Comparison of ENCODE assay signal across 17 cellular contexts in the genomic region with DNA sequence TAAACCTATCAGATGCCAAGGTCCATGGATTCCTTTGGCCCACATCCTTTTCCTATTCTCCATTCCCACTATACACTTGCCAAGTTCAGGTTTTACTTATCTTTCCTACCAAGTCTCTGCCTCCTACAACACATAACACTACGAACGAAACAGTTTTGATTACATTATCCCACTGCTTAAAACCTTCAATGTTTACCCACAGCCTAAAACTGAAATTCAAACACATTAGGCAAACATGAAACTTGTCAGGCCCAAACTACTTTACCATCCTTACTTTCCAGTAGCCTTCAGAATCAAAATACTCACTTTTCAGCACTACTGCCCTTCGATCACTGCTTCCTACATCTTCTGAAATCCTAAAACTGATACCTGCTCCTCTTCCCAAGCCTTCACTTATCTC. TPM values are rescaled to one million over a fixed set of nuclear protein-coding genes. Genes with fewer than 3 reads are reported as not detected.
A peak's percentile ranks its signal among the peaks of the same experiment; 100 is the strongest.
DNase-seq lines count a peak whose midpoint lies in the region; ATAC-seq and TF ChIP-seq lines count a peak whose summit lies in the region.
"Had no signal": no experiment of that assay in that cellular context is flagged by ENCODE, and none has a peak within 500 bp of the region (broad histone marks: within the 10 kb centered on the region; RNA-seq: fewer than 3 reads in every experiment).

No MANE protein-coding gene starts in this region.

- H3K79me1 ChIP-seq in trophoblast cell (ENCODE audit: low read length), result peaks cover 10% of the 10 kb centered on the region

- peaks cover 67% of the 10 kb centered on the region for H3K4me1 ChIP-seq in DOHH2 (ENCODE audit: control insufficient read depth, low read length)
- H3K4me1 ChIP-seq in endodermal cell (ENCODE audit: control insufficient read depth, insufficient read depth, low read length), result peaks cover 5% of the 10 kb centered on the region
- H3K4me1 ChIP-seq in trophoblast cell (ENCODE audit: control insufficient read depth in 1 of 2, insufficient read depth in 2 of 2, low read length in 2 of 2), result peaks cover 0 to 8% of the 10 kb centered on the region in 2 experiments
- peaks cover 3 to 73% (median 51%) of the 10 kb centered on the region in 4 donors for H3K4me1 ChIP-seq in sigmoid colon

- H3K14ac ChIP-seq in trophoblast cell (ENCODE audit: low read length), result no peak overlapping the region

- H3K36me3 ChIP-seq in DOHH2 (ENCODE audit: control insufficient read depth, low read length) (peaks cover 72% of the 10 kb centered on the region), endodermal cell (ENCODE audit: control insufficient read depth, insufficient read depth, low read length) (peaks cover 10% of the 10 kb centered on the region), trophoblast cell (ENCODE audit: control insufficient read depth in 1 of 2, insufficient read depth in 2 of 2, low read length in 2 of 2) (peaks cover 0 to 3% of the 10 kb centered on the region in 2 experiments), sigmoid colon (no peaks in the 10 kb centered on the region)

- H3K36me3 Mint-ChIP-seq in endodermal cell (ENCODE audit: low read depth), result peaks cover 19% of the 10 kb centered on the region

- H3K79me2 ChIP-seq in DOHH2 (ENCODE audit: control insufficient read depth, low read length), result peaks cover 96% of the 10 kb centered on the region
- peaks cover 27% of the 10 kb centered on the region for H3K79me2 ChIP-seq in trophoblast cell (ENCODE audit: control insufficient read depth, insufficient read depth, low read length, poor library complexity)

- DNase-seq in NB4 (ENCODE audit: low read depth) (no peak), endodermal cell (no peak), trophoblast cell (no peak), sigmoid colon (no peak), retina (no peak), DMS 273 treated with DMSO at 0.1 percent for 48 hours (lab: John Stamatoyannopoulos, UW) (no peak)
- DNase-seq: activated CD4-positive, alpha-beta T cell treated with anti-CD3 and anti-CD28 coated beads, Interleukin-2, amount 10 ng/mL, durations not matched to agents 7 days and 5 days; activated naive CD4-positive, alpha-beta T cell treated with anti-CD3 and anti-CD28 coated beads, Interleukin-2, amount 50 U/mL, for 16 hours; dermis blood vessel endothelial cell; DMS153; MV-4-11; naive thymus-derived CD8-positive, alpha-beta T cell; NCI-H2107 had no signal

- H2BK120ac ChIP-seq in trophoblast cell (ENCODE audit: insufficient read depth, low read length, poor library complexity), result no peak overlapping the region

- H3K4me3 Mint-ChIP-seq in endodermal cell, result no peak overlapping the region
- H3K4me3 Mint-ChIP-seq: activated CD4-positive, alpha-beta T cell treated with anti-CD3 and anti-CD28 coated beads, Interleukin-2, amount 10 ng/mL, durations not matched to agents 7 days and 5 days; brain had no signal

- no peak overlapping the region for H3K23ac ChIP-seq in trophoblast cell (ENCODE audit: low read length)

- H3K9me3 ChIP-seq in DOHH2 (ENCODE audit: control insufficient read depth, insufficient read depth, low read length) (no peaks in the 10 kb centered on the region), endodermal cell (ENCODE audit: control insufficient read depth, low read length) (no peaks in the 10 kb centered on the region), trophoblast cell (ENCODE audit: insufficient read depth, low read depth, low read length) (no peaks in the 10 kb centered on the region), sigmoid colon (no peaks in the 10 kb centered on the region)

- H3K27me3 ChIP-seq in DOHH2 (ENCODE audit: control insufficient read depth, low read length) (no peaks in the 10 kb centered on the region), endodermal cell (ENCODE audit: control insufficient read depth, insufficient read depth, low read length, poor library complexity, severe bottlenecking) (no peaks in the 10 kb centered on the region), trophoblast cell (ENCODE audit: insufficient read depth, low read length) (no peaks in the 10 kb centered on the region), sigmoid colon (no peaks in the 10 kb centered on the region)

- peaks cover 15% of the 10 kb centered on the region for H3K4me1 Mint-ChIP-seq in endodermal cell

- WGBS in endodermal cell (ENCODE audit: insufficient coverage in 1 of 2, insufficient read length in 1 of 2), 2 experiments, result 84 to 97% methylated on average over 3 of the region's 3 CpGs
- 100% methylated on average over 2 of the region's 3 CpGs for WGBS in trophoblast cell (ENCODE audit: extremely low coverage, insufficient coverage, insufficient read length)
- WGBS in sigmoid colon, 2 donors, result 59 to 76% methylated on average over 3 of the region's 3 CpGs

- no peak overlapping the region for H4K8ac ChIP-seq in trophoblast cell (ENCODE audit: low read depth, low read length)

- H2AK5ac ChIP-seq in trophoblast cell (ENCODE audit: low read length), result no peak overlapping the region

- no peaks in the 10 kb centered on the region for H3K27me3 Mint-ChIP-seq in endodermal cell (ENCODE audit: insufficient read depth)
- H3K27me3 Mint-ChIP-seq: activated CD4-positive, alpha-beta T cell treated with anti-CD3 and anti-CD28 coated beads, Interleukin-2, amount 10 ng/mL, durations not matched to agents 7 days and 5 days; brain; naive thymus-derived CD8-positive, alpha-beta T cell had no signal

- H4K20me1 ChIP-seq in DOHH2 (ENCODE audit: control insufficient read depth, insufficient read depth, low read depth, low read length), result peaks cover 57% of the 10 kb centered on the region

- H2BK12ac ChIP-seq in trophoblast cell (ENCODE audit: low read length), result no peak overlapping the region

- no peak overlapping the region for H3K18ac ChIP-seq in trophoblast cell (ENCODE audit: low read length)

- no peak overlapping the region for H3K27ac Mint-ChIP-seq in endodermal cell
- H3K27ac Mint-ChIP-seq: activated CD4-positive, alpha-beta T cell treated with anti-CD3 and anti-CD28 coated beads, Interleukin-2, amount 10 ng/mL, durations not matched to agents 7 days and 5 days; brain; naive thymus-derived CD8-positive, alpha-beta T cell had no signal

- H4K12ac ChIP-seq in trophoblast cell (ENCODE audit: low read depth, low read length), result no peak overlapping the region

- TF ChIP-seq POLR2A in NB4 (IDR thresholded peaks at IDR 0.05; ENCODE audit: extremely low read depth, insufficient read length) (no peak), sigmoid colon (IDR thresholded peaks at IDR 0.05) (no peak)

- no peak overlapping the region for H2BK5ac ChIP-seq in trophoblast cell (ENCODE audit: low read depth, low read length, poor library complexity)

- no peaks in the 10 kb centered on the region for H3K9me3 Mint-ChIP-seq in endodermal cell
- H3K9me3 Mint-ChIP-seq: activated CD4-positive, alpha-beta T cell treated with anti-CD3 and anti-CD28 coated beads, Interleukin-2, amount 10 ng/mL, durations not matched to agents 7 days and 5 days; naive thymus-derived CD8-positive, alpha-beta T cell had no signal

- H2AFZ ChIP-seq in trophoblast cell (ENCODE audit: insufficient read depth, low read length, poor library complexity), result no peak overlapping the region

- ATAC-seq in GM18520 (IDR thresholded peaks at IDR 0.05; ENCODE audit: unreplicated experiment), result no peak
- ATAC-seq: naive thymus-derived CD8-positive, alpha-beta T cell; Right ventricle myocardium inferior had no signal

- intact Hi-C loops in sigmoid colon (cut with DNase I), result no loop called here

- no peaks in the 10 kb centered on the region for H3K9me2 ChIP-seq in DOHH2 (replicated peaks; ENCODE audit: control insufficient read depth, low read length)

- no peak for TF ChIP-seq CTCF in DOHH2 (IDR thresholded peaks at IDR 0.05; ENCODE audit: low read depth, low read length, poor library complexity, severe bottlenecking)
- TF ChIP-seq CTCF in NB4 (IDR thresholded peaks at IDR 0.05; ENCODE audit: low read depth, low read length), result no peak
- no peak for TF ChIP-seq CTCF in endodermal cell (conservative IDR thresholded peaks at IDR 0.05)
- no peak for TF ChIP-seq CTCF in sigmoid colon (IDR thresholded peaks at IDR 0.05)

- no peak overlapping the region for H3K9ac ChIP-seq in endodermal cell (ENCODE audit: extremely low read depth, low read length, poor library complexity, severe bottlenecking)
- H3K9ac ChIP-seq in trophoblast cell (ENCODE audit: low read length), result no peak overlapping the region

- peak overlapping the region; percentile 96 for H3K4ac ChIP-seq in trophoblast cell (ENCODE audit: low read depth, low read length)

- H3K4me2 ChIP-seq in DOHH2 (ENCODE audit: low read length) (peak overlapping the region; percentile 79), trophoblast cell (ENCODE audit: low read length) (no peak overlapping the region)

- no peak for TF ChIP-seq EP300 in sigmoid colon (IDR thresholded peaks at IDR 0.05)

- peaks cover 15% of the 10 kb centered on the region for H3F3A ChIP-seq in DOHH2 (ENCODE audit: control insufficient read depth, insufficient read depth)

- H3K4me3 ChIP-seq in DOHH2 (ENCODE audit: low read length) (peak overlapping the region; percentile 81), NB4 (ENCODE audit: low read depth, low read length) (peak overlapping the region; percentile 95), endodermal cell (ENCODE audit: low read length) (peak overlapping the region; percentile 83), trophoblast cell (ENCODE audit: low read depth, low read length) (no peak overlapping the region), sigmoid colon (no peak overlapping the region)

- H4K91ac ChIP-seq in trophoblast cell (ENCODE audit: low read depth, low read length), result no peak overlapping the region

- H3K27ac ChIP-seq in DOHH2 (ENCODE audit: low read depth, low read length) (no peak overlapping the region), endodermal cell (ENCODE audit: low read depth, low read length) (no peak overlapping the region), trophoblast cell (ENCODE audit: low read depth, low read length) (no peak overlapping the region), sigmoid colon (no peak overlapping the region)

RNA-seq across cellular contexts. Expression of a gene that starts 3.0 kb away (rescaled TPM):
- total RNA-seq in endodermal cell (10 to 100 TPM; 61.3 to 67.8 TPM), sigmoid colon (10 to 100 TPM in 3 of 4 donors, 1 to 10 TPM in 1; 9.6 to 19.1 (median 13.7) TPM)
- polyA plus RNA-seq in endodermal cell (2013, experiment 1 of 2), result 50.3 TPM
- 43.0 TPM for polyA plus RNA-seq in endodermal cell (2013, experiment 2 of 2)
- 27.5 and 27.9 TPM in 2 replicates for polyA plus RNA-seq in trophoblast cell (2013)
- polyA plus RNA-seq in sigmoid colon, result 10 to 100 TPM in 1 of 3 donors, 1 to 10 TPM in 2; 6.0 to 18.6 (median 8.8) TPM

Comparison
In these comparisons a context has a peak if more than half of its experiments do, and no peak if none do; other contexts are left out.
1. H3K4me3 ChIP-seq: peak in DOHH2 (single experiment), NB4 (single experiment) and endodermal cell (single experiment); none in trophoblast cell (single experiment) and sigmoid colon (0 of 4).